Comparison of ENCODE assay signal across 16 cellular contexts in the genomic region with DNA sequence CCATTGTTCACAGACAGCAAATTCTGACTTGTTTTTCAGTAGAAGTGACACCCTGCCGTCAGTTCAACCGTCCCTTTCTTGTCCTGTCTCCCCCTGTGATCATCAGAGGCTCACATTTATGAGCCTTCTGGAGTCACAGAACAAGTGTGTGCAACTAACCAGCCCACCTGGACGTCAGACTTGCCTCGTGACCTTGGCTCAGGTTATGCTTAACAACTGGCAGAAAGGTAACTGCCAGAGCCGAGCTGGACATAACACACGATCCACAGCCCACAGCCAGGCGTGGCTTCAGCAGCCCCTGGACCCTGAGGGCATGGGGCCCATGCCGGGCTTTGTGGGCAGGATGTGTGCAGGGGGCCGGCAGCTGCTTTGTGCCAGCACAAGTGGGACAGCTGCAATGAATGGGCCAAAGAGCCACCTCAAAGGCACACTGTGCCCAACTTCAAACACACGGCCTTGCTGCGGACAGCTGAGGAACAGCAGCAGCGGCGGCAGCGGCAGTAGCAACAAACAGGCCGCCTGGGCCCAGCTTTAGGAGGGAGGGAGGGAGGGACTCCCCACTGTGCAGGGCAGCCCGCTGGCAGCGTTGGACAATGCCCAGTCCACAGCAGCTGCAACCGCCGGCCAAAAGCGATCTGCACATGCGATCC.
DNase-seq lines count a peak whose midpoint lies in the region; ATAC-seq and TF ChIP-seq lines count a peak whose summit lies in the region.
"Had no signal": no experiment of that assay in that cellular context is flagged by ENCODE, and none has a peak within 500 bp of the region (broad histone marks: within the 10 kb centered on the region; RNA-seq: fewer than 3 reads in every experiment).

No MANE protein-coding gene starts in this region.

- ATAC-seq in PC-3 (no peak), HG03045 (IDR thresholded peaks at IDR 0.05; ENCODE audit: unreplicated experiment) (no peak), HG03565 (IDR thresholded peaks at IDR 0.05; ENCODE audit: unreplicated experiment) (no peak)

- no peak for DNase-seq in PC-3
- peak; percentile 29 for DNase-seq in foreskin melanocyte
- peak in 54 of 56 donors; percentile 3 to 85 (median 62) for DNase-seq in nucleus accumbens (lab: John Stamatoyannopoulos, UW)
- DNase-seq in activated gamma-delta T cell treated with Interleukin-2 at 50 U/mL for 16 hours: no peak
- no peak for DNase-seq in esophagus squamous epithelium (lab: John Stamatoyannopoulos, UW)
- DNase-seq: activated naive CD4-positive, alpha-beta T cell treated with Interleukin-2 at 50 U/mL for 16 hours; AML-193; colonic mucosa; GOT3; heart left ventricle; KG1; NCI-H2107; stomach had no signal

- no peak for TF ChIP-seq POLR2A in esophagus squamous epithelium (IDR thresholded peaks at IDR 0.05)

- H3K27me3 ChIP-seq in BLaER1 (no peaks in the 10 kb centered on the region), PC-3 (ENCODE audit: low read length) (no peaks in the 10 kb centered on the region), esophagus squamous epithelium (no peaks in the 10 kb centered on the region)
- H3K27me3 ChIP-seq: colonic mucosa, heart left ventricle, stomach had no signal

- no peaks in the 10 kb centered on the region for H3K9me2 ChIP-seq in PC-3 (replicated peaks; ENCODE audit: low read length)

- H2AFZ ChIP-seq in PC-3 (ENCODE audit: low read length): 0 out of 2 replicates have a peak overlapping the region, but pooled peaks have one; percentile 2

- TF ChIP-seq CTCF in PC-3 (conservative IDR thresholded peaks at IDR 0.05; ENCODE audit: low read depth, low read length) (no peak), esophagus squamous epithelium (IDR thresholded peaks at IDR 0.05) (no peak)

- H3K79me2 ChIP-seq in PC-3 (ENCODE audit: low read length): no peaks in the 10 kb centered on the region

- H4K20me1 ChIP-seq in BLaER1 (no peaks in the 10 kb centered on the region), PC-3 (ENCODE audit: low read length) (no peaks in the 10 kb centered on the region)

- no peak overlapping the region for H3K4me3 ChIP-seq in BLaER1
- no peak overlapping the region for H3K4me3 ChIP-seq in PC-3 (ENCODE audit: low read length)
- no peak overlapping the region for H3K4me3 ChIP-seq in esophagus squamous epithelium
- H3K4me3 ChIP-seq: colonic mucosa, heart left ventricle, stomach had no signal

- peak overlapping the region; percentile 58; the same call in 1 of the 2 replicates for H3K27ac ChIP-seq in BLaER1
- no peak overlapping the region for H3K27ac ChIP-seq in PC-3 (ENCODE audit: low read length)
- H3K27ac ChIP-seq in esophagus squamous epithelium: no peak overlapping the region
- H3K27ac ChIP-seq: colonic mucosa, heart left ventricle had no signal

- H3K4me1 ChIP-seq in BLaER1 (peaks cover 23% of the 10 kb centered on the region), PC-3 (ENCODE audit: insufficient read depth, low read length) (no peaks in the 10 kb centered on the region), esophagus squamous epithelium (no peaks in the 10 kb centered on the region)
- H3K4me1 ChIP-seq: colonic mucosa had no signal

- H3F3A ChIP-seq in PC-3 (ENCODE audit: low read length, unreplicated experiment): no peaks in the 10 kb centered on the region

- H3K9ac ChIP-seq in BLaER1 (no peak overlapping the region; the same call in 1 of the 2 replicates), PC-3 (ENCODE audit: low read length) (no peak overlapping the region)

- H3K4me2 ChIP-seq in BLaER1 (peak overlapping the region; percentile 68), PC-3 (ENCODE audit: low read length) (no peak overlapping the region)

- whole genome bisulfite sequencing in esophagus squamous epithelium, 2 donors: 72 to 86% methylated on average over 12 to 14 of the region's 21 CpGs

- H3K36me3 ChIP-seq in BLaER1 (no peaks in the 10 kb centered on the region), PC-3 (ENCODE audit: low read depth, low read length) (no peaks in the 10 kb centered on the region), esophagus squamous epithelium (no peaks in the 10 kb centered on the region)
- H3K36me3 ChIP-seq: colonic mucosa, heart left ventricle, stomach had no signal

- CTCF ChIA-PET in PC-3 (lab: Charles Lee): no interaction called here

- no TSS peak for BruUV-seq in PC-3 (replicated peaks; lab: Mats Ljungman, UMichigan)

- no peaks in the 10 kb centered on the region for H3K9me3 ChIP-seq in BLaER1
- no peaks in the 10 kb centered on the region for H3K9me3 ChIP-seq in PC-3 (ENCODE audit: low read length)
- no peaks in the 10 kb centered on the region for H3K9me3 ChIP-seq in esophagus squamous epithelium
- H3K9me3 ChIP-seq: colonic mucosa, heart left ventricle, stomach had no signal

- POLR2A ChIA-PET in PC-3 (lab: Charles Lee; ENCODE audit: unreplicated experiment): no interaction called here

- intact Hi-C loops in PC-3 (cut with micrococcal nuclease): no loop called here
- intact Hi-C loops in esophagus squamous epithelium (cut with DNase I): no loop called here

Comparison
In these comparisons a context has a peak if more than half of its experiments do, and no peak if none do; other contexts are left out.
1. DNase-seq: peak in foreskin melanocyte (single experiment) and nucleus accumbens (54 of 56); none in PC-3 (single experiment), activated gamma-delta T cell treated with Interleukin-2 at 50 U/mL for 16 hours (single experiment) and esophagus squamous epithelium (single experiment).